Comparison of ENCODE assay signal across 1 cellular context in the genomic region with DNA sequence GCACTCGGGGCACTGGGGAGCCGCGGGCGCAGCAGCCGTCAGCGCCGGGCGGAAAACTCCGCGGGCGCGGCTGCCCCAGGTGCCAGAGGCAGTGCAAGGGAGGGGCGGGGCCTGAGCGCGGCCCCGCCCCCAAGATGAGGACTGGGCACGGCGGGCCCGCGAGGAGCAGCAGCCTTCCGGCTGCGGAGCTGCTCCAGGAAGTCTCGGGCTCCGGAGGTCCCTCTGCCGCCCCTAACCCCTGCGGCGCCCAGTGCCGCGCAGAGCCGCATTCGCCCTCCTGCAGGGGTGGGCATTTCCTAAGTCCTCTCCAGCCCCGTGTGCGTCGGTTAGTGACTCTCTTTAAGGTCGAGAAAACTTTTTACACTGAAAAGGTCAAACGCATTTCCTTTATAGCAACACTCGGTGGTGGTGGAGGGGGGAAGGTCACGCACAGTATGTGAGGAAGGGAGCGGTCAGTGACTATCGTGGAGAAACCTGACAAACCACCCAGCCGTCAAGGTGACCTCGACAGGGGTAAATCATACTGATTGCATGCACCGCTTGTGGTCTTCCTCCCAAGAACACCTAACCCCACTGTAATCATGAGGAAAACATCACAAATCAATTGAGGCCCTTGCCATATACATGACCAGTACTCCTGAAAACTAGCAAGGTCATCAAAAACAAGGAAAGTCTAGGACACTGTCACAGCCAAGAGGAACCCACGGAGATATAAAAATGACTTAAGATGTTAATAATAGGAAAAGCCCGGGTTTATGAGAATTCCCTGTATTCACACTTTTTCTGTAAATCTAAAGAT.
TF ChIP-seq lines count a peak whose summit lies in the region.

Gene ANXA11 (minus strand): TSS at position 60 of the 799 bp plus-strand sequence. CDS start 32,676 bp downstream, outside the sequence.

TF ChIP-seq in K562, 482 proteins besides CTCF, POLR2A, EP300 and RAD21 (continued from another document and continues in another):
- peak; percentile 81 for TF ChIP-seq ZBTB40 (IDR thresholded peaks at IDR 0.05)
- no peak for TF ChIP-seq ZBTB40 (CRISPR knock-in tag; IDR thresholded peaks at IDR 0.05)
- peak; percentile 92 for TF ChIP-seq CXXC5 (CRISPR knock-in tag; IDR thresholded peaks at IDR 0.05)
- TF ChIP-seq, protein P1, sequence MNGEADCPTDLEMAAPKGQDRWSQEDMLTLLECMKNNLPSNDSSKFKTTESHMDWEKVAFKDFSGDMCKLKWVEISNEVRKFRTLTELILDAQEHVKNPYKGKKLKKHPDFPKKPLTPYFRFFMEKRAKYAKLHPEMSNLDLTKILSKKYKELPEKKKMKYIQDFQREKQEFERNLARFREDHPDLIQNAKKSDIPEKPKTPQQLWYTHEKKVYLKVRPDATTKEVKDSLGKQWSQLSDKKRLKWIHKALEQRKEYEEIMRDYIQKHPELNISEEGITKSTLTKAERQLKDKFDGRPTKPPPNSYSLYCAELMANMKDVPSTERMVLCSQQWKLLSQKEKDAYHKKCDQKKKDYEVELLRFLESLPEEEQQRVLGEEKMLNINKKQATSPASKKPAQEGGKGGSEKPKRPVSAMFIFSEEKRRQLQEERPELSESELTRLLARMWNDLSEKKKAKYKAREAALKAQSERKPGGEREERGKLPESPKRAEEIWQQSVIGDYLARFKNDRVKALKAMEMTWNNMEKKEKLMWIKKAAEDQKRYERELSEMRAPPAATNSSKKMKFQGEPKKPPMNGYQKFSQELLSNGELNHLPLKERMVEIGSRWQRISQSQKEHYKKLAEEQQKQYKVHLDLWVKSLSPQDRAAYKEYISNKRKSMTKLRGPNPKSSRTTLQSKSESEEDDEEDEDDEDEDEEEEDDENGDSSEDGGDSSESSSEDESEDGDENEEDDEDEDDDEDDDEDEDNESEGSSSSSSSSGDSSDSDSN (IDR thresholded peaks at IDR 0.05; ENCODE audit: borderline replicate concordance in 1 of 2, low read depth in 2 of 2, low read length in 2 of 2) = peak; percentile 63 to 72; a peak in 2 of 4 replicates
- no peak for TF ChIP-seq DACH1 (IDR thresholded peaks at IDR 0.05; ENCODE audit: partially characterized antibody)
- no peak for TF ChIP-seq RBM15 (IDR thresholded peaks at IDR 0.05; ENCODE audit: insufficient read depth, low read length)
- peak; percentile 70 for TF ChIP-seq FIP1L1 (IDR thresholded peaks at IDR 0.05; ENCODE audit: low read depth, low read length, poor library complexity, severe bottlenecking)
- peak; percentile 81; the same call in 1 of the 2 replicates for TF ChIP-seq TAF7 (tag; IDR thresholded peaks at IDR 0.05)
- TF ChIP-seq ERF (CRISPR knock-in tag; IDR thresholded peaks at IDR 0.05) = peak; percentile 69
- peak; percentile 60 for TF ChIP-seq BRD9 (IDR thresholded peaks at IDR 0.05; ENCODE audit: low read depth, partially characterized antibody)
- peak; percentile 95 for TF ChIP-seq POLR2B (IDR thresholded peaks at IDR 0.05; ENCODE audit: low read depth, partially characterized antibody)
- TF ChIP-seq SOX6 (IDR thresholded peaks at IDR 0.05) = peak; percentile 64
- peak; percentile 63 for TF ChIP-seq HNRNPLL (IDR thresholded peaks at IDR 0.05; ENCODE audit: low read depth, low read length, poor library complexity, severe bottlenecking)
- TF ChIP-seq NFE2 (IDR thresholded peaks at IDR 0.05; ENCODE audit: low read depth) = no peak
- peak; percentile 41 to 63; a peak in 3 of 4 replicates for TF ChIP-seq FOXK2 (conservative IDR thresholded peaks at IDR 0.05 in 1 of 2, IDR thresholded peaks at IDR 0.05 in 1 of 2; ENCODE audit: low read depth in 2 of 2)
- peak; percentile 27; the same call in 1 of the 2 replicates for TF ChIP-seq HOXB6 (CRISPR knock-in tag; IDR thresholded peaks at IDR 0.05; ENCODE audit: borderline replicate concordance)
- TF ChIP-seq ZNF165 (CRISPR knock-in tag; IDR thresholded peaks at IDR 0.05; ENCODE audit: borderline replicate concordance) = no peak
- no peak for TF ChIP-seq HOMEZ (CRISPR knock-in tag; IDR thresholded peaks at IDR 0.05)
- TF ChIP-seq CEBPB (tag; IDR thresholded peaks at IDR 0.05) = no peak
- TF ChIP-seq NFRKB (IDR thresholded peaks at IDR 0.05; ENCODE audit: low read depth) = peak; percentile 90
- no peak for TF ChIP-seq BACH1 (tag; IDR thresholded peaks at IDR 0.05)
- peak; percentile 66 for TF ChIP-seq RB1 (IDR thresholded peaks at IDR 0.05; ENCODE audit: low read depth)
- TF ChIP-seq MTA3 (IDR thresholded peaks at IDR 0.05; ENCODE audit: borderline replicate concordance) = peak; percentile 95
- TF ChIP-seq YY1 (IDR thresholded peaks at IDR 0.05; ENCODE audit: borderline replicate concordance in 1 of 3, control insufficient read depth in 1 of 3, extremely low read depth in 1 of 3, insufficient read depth in 3 of 3, insufficient read length in 1 of 3, insufficient replicate concordance in 2 of 3, low read depth in 1 of 3, low read length in 2 of 3) = peak in 2 of 3 experiments; percentile 73 to 82
- TF ChIP-seq, protein P2, sequence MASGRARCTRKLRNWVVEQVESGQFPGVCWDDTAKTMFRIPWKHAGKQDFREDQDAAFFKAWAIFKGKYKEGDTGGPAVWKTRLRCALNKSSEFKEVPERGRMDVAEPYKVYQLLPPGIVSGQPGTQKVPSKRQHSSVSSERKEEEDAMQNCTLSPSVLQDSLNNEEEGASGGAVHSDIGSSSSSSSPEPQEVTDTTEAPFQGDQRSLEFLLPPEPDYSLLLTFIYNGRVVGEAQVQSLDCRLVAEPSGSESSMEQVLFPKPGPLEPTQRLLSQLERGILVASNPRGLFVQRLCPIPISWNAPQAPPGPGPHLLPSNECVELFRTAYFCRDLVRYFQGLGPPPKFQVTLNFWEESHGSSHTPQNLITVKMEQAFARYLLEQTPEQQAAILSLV (tag; IDR thresholded peaks at IDR 0.05) = no peak
- TF ChIP-seq MXI1 (IDR thresholded peaks at IDR 0.05; ENCODE audit: low read depth, low read length) = no peak
- TF ChIP-seq ILF3 (IDR thresholded peaks at IDR 0.05; ENCODE audit: borderline replicate concordance) = no peak
- peak; percentile 12; the same call in 1 of the 2 replicates for TF ChIP-seq FOXM1 (IDR thresholded peaks at IDR 0.05; ENCODE audit: low read depth)
- no peak for TF ChIP-seq FOXM1 (CRISPR knock-in tag; IDR thresholded peaks at IDR 0.05; ENCODE audit: low read depth)
- TF ChIP-seq, protein P3, sequence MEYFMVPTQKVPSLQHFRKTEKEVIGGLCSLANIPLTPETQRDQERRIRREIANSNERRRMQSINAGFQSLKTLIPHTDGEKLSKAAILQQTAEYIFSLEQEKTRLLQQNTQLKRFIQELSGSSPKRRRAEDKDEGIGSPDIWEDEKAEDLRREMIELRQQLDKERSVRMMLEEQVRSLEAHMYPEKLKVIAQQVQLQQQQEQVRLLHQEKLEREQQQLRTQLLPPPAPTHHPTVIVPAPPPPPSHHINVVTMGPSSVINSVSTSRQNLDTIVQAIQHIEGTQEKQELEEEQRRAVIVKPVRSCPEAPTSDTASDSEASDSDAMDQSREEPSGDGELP (CRISPR knock-in tag; IDR thresholded peaks at IDR 0.05; ENCODE audit: borderline replicate concordance) = peak; percentile 40; the same call in 1 of the 2 replicates
- TF ChIP-seq LARP7 (IDR thresholded peaks at IDR 0.05) = no peak
- TF ChIP-seq, protein P4, sequence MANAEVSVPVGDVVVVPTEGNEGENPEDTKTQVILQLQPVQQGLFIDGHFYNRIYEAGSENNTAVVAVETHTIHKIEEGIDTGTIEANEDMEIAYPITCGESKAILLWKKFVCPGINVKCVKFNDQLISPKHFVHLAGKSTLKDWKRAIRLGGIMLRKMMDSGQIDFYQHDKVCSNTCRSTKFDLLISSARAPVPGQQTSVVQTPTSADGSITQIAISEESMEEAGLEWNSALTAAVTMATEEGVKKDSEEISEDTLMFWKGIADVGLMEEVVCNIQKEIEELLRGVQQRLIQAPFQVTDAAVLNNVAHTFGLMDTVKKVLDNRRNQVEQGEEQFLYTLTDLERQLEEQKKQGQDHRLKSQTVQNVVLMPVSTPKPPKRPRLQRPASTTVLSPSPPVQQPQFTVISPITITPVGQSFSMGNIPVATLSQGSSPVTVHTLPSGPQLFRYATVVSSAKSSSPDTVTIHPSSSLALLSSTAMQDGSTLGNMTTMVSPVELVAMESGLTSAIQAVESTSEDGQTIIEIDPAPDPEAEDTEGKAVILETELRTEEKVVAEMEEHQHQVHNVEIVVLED (CRISPR knock-in tag; IDR thresholded peaks at IDR 0.05) = 0 out of 2 replicates have a peak, but pooled peaks have one; percentile 21
- no peak for TF ChIP-seq ATF1 (CRISPR knock-in tag; IDR thresholded peaks at IDR 0.05)
- peak; percentile 52 for TF ChIP-seq ATF1 (tag; IDR thresholded peaks at IDR 0.05)
- TF ChIP-seq, protein P5, sequence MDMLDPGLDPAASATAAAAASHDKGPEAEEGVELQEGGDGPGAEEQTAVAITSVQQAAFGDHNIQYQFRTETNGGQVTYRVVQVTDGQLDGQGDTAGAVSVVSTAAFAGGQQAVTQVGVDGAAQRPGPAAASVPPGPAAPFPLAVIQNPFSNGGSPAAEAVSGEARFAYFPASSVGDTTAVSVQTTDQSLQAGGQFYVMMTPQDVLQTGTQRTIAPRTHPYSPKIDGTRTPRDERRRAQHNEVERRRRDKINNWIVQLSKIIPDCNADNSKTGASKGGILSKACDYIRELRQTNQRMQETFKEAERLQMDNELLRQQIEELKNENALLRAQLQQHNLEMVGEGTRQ (CRISPR knock-in tag; IDR thresholded peaks at IDR 0.05) = no peak
- TF ChIP-seq ZNF449 (CRISPR knock-in tag; IDR thresholded peaks at IDR 0.05) = no peak
- peak in 1 of 2 experiments; percentile 64; a peak in 2 of 4 replicates for TF ChIP-seq TRIM24 (IDR thresholded peaks at IDR 0.05)
- TF ChIP-seq TAF9B (IDR thresholded peaks at IDR 0.05; ENCODE audit: partially characterized antibody) = peak; percentile 65
- peak; percentile 46; the same call in 1 of the 2 replicates for TF ChIP-seq NCOA1 (IDR thresholded peaks at IDR 0.05; ENCODE audit: low read depth)
